In the genomic region with DNA sequence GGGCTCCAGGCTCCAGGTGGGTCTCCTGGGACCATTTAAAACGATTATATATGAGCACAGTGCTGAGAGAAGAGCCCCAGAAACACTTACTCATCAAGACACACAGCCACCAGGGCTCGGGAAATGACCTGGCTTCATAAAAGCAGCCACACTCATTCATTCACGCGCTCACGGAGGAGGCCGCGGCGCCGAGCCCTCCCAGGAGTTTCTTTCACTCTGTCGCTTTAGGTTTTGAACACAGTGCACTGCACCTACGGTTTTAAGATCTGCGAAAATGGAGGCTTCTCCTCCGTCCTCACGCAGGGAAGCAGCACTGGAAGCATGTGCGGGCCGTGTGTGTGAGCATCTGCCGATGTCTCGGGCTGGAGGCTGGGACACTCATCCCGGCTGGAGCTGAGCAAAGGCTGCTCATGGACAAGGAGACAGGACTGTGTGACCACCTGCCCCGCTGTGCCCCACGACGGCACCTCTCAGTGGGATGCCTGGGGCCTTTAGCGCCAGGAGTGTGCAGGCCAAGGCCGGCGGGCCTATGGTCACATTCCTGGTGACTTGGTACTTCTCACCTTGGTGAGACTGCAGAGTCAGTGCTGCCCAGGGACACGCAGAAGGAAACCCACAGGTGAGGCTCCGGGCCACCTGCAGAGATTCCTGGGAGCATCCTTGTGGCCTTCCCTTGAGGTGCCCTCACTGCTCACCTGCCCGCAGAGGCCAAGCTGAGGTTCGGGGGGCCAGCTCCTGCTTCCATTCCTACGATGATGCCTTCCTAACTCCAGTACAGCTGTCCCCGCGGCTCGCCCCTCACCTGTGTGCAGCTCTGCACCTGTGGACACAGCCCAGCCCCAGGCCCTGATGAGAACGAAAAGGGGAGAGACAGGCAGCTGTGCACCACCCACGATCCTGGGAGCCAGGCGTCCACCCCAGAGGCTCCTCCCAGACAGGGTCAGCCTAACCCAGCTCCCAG, we compare ENCODE assay signal across 22 cellular contexts.
DNase-seq lines count a peak whose midpoint lies in the region; ATAC-seq and TF ChIP-seq lines count a peak whose summit lies in the region.
"Had no signal": no experiment of that assay in that cellular context is flagged by ENCODE, and none has a peak within 500 bp of the region (broad histone marks: within the 10 kb centered on the region; RNA-seq: fewer than 3 reads in every experiment).

No MANE protein-coding gene starts in this region.

- H3K4me1 Mint-ChIP-seq in chondrocyte (ENCODE audit: low read depth) (no peaks in the 10 kb centered on the region), neural crest cell (no peaks in the 10 kb centered on the region)
- H3K4me1 Mint-ChIP-seq: activated naive CD8-positive, alpha-beta T cell treated with anti-CD3 and anti-CD28 coated beads for 36 hours; CD14-positive monocyte had no signal

- no peak overlapping the region for H3K27ac ChIP-seq in upper lobe of left lung
- H3K27ac ChIP-seq: body of pancreas, epithelial cell of prostate, gastrocnemius medialis, parathyroid adenoma, RWPE1 had no signal

- no peak overlapping the region for H3K27ac Mint-ChIP-seq in chondrocyte (ENCODE audit: unreplicated experiment)
- H3K27ac Mint-ChIP-seq in neural crest cell (ENCODE audit: unreplicated experiment) = peak overlapping the region; percentile 67
- H3K27ac Mint-ChIP-seq: activated naive CD8-positive, alpha-beta T cell treated with anti-CD3 and anti-CD28 coated beads for 36 hours; CD14-positive monocyte; dendritic cell treated with granulocyte-macrophage colony-stimulating factor and Interleukin-4, amounts not matched to agents 40 ng/mL and 50 ng/mL, for 4 days had no signal

- ATAC-seq in upper lobe of left lung (ENCODE audit: low FRiP score in 2 of 2) = no peak
- no peak for ATAC-seq in HG02973 (IDR thresholded peaks at IDR 0.05; ENCODE audit: unreplicated experiment)
- no peak for ATAC-seq in activated CD4-positive, CD25-positive, alpha-beta regulatory T cell treated with anti-CD3 and anti-CD28 coated beads, Interleukin-2, amount 50 U/mL, for 24 hours
- ATAC-seq: body of pancreas, gastrocnemius medialis had no signal

- H3K4me3 Mint-ChIP-seq in chondrocyte (ENCODE audit: unreplicated experiment) (no peak overlapping the region), neural crest cell (no peak overlapping the region)
- H3K4me3 Mint-ChIP-seq: activated naive CD8-positive, alpha-beta T cell treated with anti-CD3 and anti-CD28 coated beads for 36 hours; CD14-positive monocyte; dendritic cell treated with granulocyte-macrophage colony-stimulating factor and Interleukin-4, amounts not matched to agents 40 ng/mL and 50 ng/mL, for 4 days had no signal

- H3K27me3 Mint-ChIP-seq in chondrocyte (ENCODE audit: low read depth) (peaks cover 4% of the 10 kb centered on the region), neural crest cell (ENCODE audit: low read depth) (no peaks in the 10 kb centered on the region)
- H3K27me3 Mint-ChIP-seq: dendritic cell treated with granulocyte-macrophage colony-stimulating factor and Interleukin-4, amounts not matched to agents 40 ng/mL and 50 ng/mL, for 4 days had no signal

- peak; percentile 50 for DNase-seq in activated effector memory CD4-positive, alpha-beta T cell treated with anti-CD3 and anti-CD28 coated beads, Interleukin-2, amount 50 U/mL, for 16 hours
- no peak for DNase-seq in activated effector memory CD4-positive, alpha-beta T cell treated with Interleukin-2 at 50 U/mL for 16 hours
- DNase-seq in chondrocyte (ENCODE audit: low spot score) (peak; percentile 86), neural crest cell (ENCODE audit: low read depth, low spot score) (no peak), upper lobe of left lung (peak; percentile 16 to 72), NCI-H2227 treated with DMSO at 0.1 percent for 48 hours (lab: John Stamatoyannopoulos, UW) (no peak)
- DNase-seq: activated naive CD8-positive, alpha-beta T cell treated with anti-CD3 and anti-CD28 coated beads for 36 hours; activated T-cell treated with anti-CD3 and anti-CD28 coated beads for 4 hours; body of pancreas; DMS53; gastrocnemius medialis; NCI-H146; NCI-H226; NK-92 treated with Interleukin-12 subunit alpha and Interleukin-12 subunit beta, amount 100 ng/mL, for 24 hours; stimulated activated CD4-positive, alpha-beta T cell treated with anti-CD3 and anti-CD28 coated beads, Interleukin-4, amount 100 ng/mL, for 1 hour had no signal

- H3K4me3 ChIP-seq in upper lobe of left lung = no peak overlapping the region
- H3K4me3 ChIP-seq: body of pancreas, gastrocnemius medialis had no signal

- H3K9me3 ChIP-seq in upper lobe of left lung = no peaks in the 10 kb centered on the region
- H3K9me3 ChIP-seq: body of pancreas, gastrocnemius medialis had no signal

- TF ChIP-seq CTCF in chondrocyte (IDR thresholded peaks at IDR 0.05) (no peak), neural crest cell (conservative IDR thresholded peaks at IDR 0.05) (no peak), upper lobe of left lung (IDR thresholded peaks at IDR 0.05) (no peak)

- H3K4me1 ChIP-seq in upper lobe of left lung = peaks cover 0 to 1% (median 0%) of the 10 kb centered on the region in 4 donors
- H3K4me1 ChIP-seq: body of pancreas, gastrocnemius medialis, parathyroid adenoma had no signal

- no peaks in the 10 kb centered on the region for H3K36me3 ChIP-seq in upper lobe of left lung
- H3K36me3 ChIP-seq: gastrocnemius medialis had no signal

- H3K9me3 Mint-ChIP-seq in chondrocyte (ENCODE audit: low read depth) (no peaks in the 10 kb centered on the region), neural crest cell (peaks cover 3% of the 10 kb centered on the region)

- H3K27me3 ChIP-seq in upper lobe of left lung = no peaks in the 10 kb centered on the region
- H3K27me3 ChIP-seq: body of pancreas had no signal

- WGBS in upper lobe of left lung, 2 donors = 85 to 87% methylated on average over 21 to 35 of the region's 36 CpGs

- TF ChIP-seq EP300 in upper lobe of left lung (IDR thresholded peaks at IDR 0.05) = no peak

- TF ChIP-seq POLR2A in upper lobe of left lung (IDR thresholded peaks at IDR 0.05) = no peak

- H3K36me3 Mint-ChIP-seq in chondrocyte (ENCODE audit: low read depth) = no peaks in the 10 kb centered on the region
- H3K36me3 Mint-ChIP-seq in neural crest cell (ENCODE audit: low read depth) = no peaks in the 10 kb centered on the region
- H3K36me3 Mint-ChIP-seq: activated naive CD8-positive, alpha-beta T cell treated with anti-CD3 and anti-CD28 coated beads for 36 hours; CD14-positive monocyte had no signal

Comparison
In these comparisons a context has a peak if more than half of its experiments do, and no peak if none do; other contexts are left out.
1. DNase-seq: peak in activated effector memory CD4-positive, alpha-beta T cell treated with anti-CD3 and anti-CD28 coated beads, Interleukin-2, amount 50 U/mL, for 16 hours (single experiment), chondrocyte (single experiment) and upper lobe of left lung (2 of 2); none in activated effector memory CD4-positive, alpha-beta T cell treated with Interleukin-2 at 50 U/mL for 16 hours (single experiment), neural crest cell (single experiment) and NCI-H2227 treated with DMSO at 0.1 percent for 48 hours (single experiment).